ENCODE assay signal across 14 cellular contexts in the genomic region with DNA sequence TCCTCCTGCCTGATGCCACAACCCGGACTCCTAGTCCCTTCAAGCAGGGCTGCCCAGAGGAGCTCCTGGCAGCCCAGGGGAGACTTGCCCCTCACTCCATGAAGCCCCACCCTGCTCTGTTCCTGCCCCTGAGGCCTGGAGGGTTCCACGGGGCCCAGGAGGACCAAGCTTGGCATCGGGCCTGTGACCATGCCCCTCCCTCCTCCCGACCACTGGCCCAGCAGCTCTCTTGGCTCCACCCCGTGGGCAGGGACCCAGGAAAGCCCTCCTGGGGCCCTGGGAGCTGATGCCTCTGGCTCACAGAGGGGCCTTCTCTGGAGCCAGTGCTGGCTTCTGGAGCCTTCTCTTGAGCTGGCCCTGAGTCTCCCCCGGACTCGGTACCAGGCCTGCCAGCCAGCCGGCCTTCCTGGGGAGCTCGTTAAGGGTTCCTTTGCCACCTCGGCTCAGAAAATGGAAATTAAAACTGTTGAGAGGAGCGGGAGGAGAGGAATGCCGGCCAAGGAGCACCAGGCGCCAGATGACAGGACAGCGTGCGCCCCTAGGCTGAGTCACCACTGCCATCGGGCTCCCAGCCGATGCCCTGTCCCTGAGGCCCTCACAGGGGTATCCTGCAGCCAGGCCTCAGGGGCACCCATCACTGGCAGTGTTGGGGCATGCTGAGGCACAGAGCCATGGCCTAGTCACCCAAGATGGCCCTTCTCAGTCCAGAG. TPM values are rescaled to one million over a fixed set of nuclear protein-coding genes. Genes with fewer than 3 reads are reported as not detected.
DNase-seq lines count a peak whose midpoint lies in the region; TF ChIP-seq lines count a peak whose summit lies in the region.
"Had no signal": no experiment of that assay in that cellular context is flagged by ENCODE, and none has a peak within 500 bp of the region (broad histone marks: within the 10 kb centered on the region; RNA-seq: fewer than 3 reads in every experiment).

No MANE protein-coding gene starts in this region.

- H3K9ac ChIP-seq in colonic mucosa (ENCODE audit: low read depth in 2 of 2, low read length in 2 of 2) (no peak overlapping the region), mesendoderm (ENCODE audit: low read length) (no peak overlapping the region)

- H3K18ac ChIP-seq in mesendoderm (ENCODE audit: low read length), result no peak overlapping the region

- no peak overlapping the region for H2BK120ac ChIP-seq in mesendoderm (ENCODE audit: low read depth, low read length)

- H3K79me2 ChIP-seq in mesendoderm (ENCODE audit: control insufficient read depth, insufficient read depth, low read length), result no peaks in the 10 kb centered on the region

- intact Hi-C loops in colonic mucosa (cut with DNase I), result no loop called here

- no peak overlapping the region for H3K4ac ChIP-seq in mesendoderm (ENCODE audit: low read depth, low read length)

- TF ChIP-seq CTCF in colonic mucosa (IDR thresholded peaks at IDR 0.05), result no peak

- H3K4me2 ChIP-seq in mesendoderm (ENCODE audit: low read length), result no peak overlapping the region

- H3K23ac ChIP-seq in mesendoderm (ENCODE audit: low read length), result no peak overlapping the region

- no peak overlapping the region for H2AK5ac ChIP-seq in mesendoderm (ENCODE audit: low read length)

- no peak overlapping the region for H3K27ac ChIP-seq in colonic mucosa
- no peak overlapping the region for H3K27ac ChIP-seq in mesendoderm (ENCODE audit: low read depth, low read length)

- no peak overlapping the region for H4K5ac ChIP-seq in mesendoderm (ENCODE audit: low read length)

- no peak overlapping the region for H4K8ac ChIP-seq in mesendoderm (ENCODE audit: low read depth, low read length)

- H3K36me3 ChIP-seq in colonic mucosa (no peaks in the 10 kb centered on the region), mesendoderm (ENCODE audit: control insufficient read depth, insufficient read depth, low read length) (no peaks in the 10 kb centered on the region)

- no peak overlapping the region for H2BK5ac ChIP-seq in mesendoderm (ENCODE audit: low read length)

- no peaks in the 10 kb centered on the region for H3K79me1 ChIP-seq in mesendoderm (ENCODE audit: low read length)

- H2BK15ac ChIP-seq in mesendoderm (replicated peaks; ENCODE audit: low read depth), result no peak overlapping the region

- H3K4me1 ChIP-seq in colonic mucosa, result no peaks in the 10 kb centered on the region
- no peaks in the 10 kb centered on the region for H3K4me1 ChIP-seq in mesendoderm (ENCODE audit: control insufficient read depth, low read depth, low read length)

- peak overlapping the region; percentile 25 for H3K56ac ChIP-seq in mesendoderm (ENCODE audit: low read length)

- no CpG with 5 or more reads among the region's 17 CpGs for WGBS in mesendoderm (ENCODE audit: extremely low coverage, insufficient coverage, low lambda C conversion rate)

- DNase-seq in 8988T, result peak; percentile 37
- peak; percentile 5 for DNase-seq in GM04503 (ENCODE audit: low read depth)
- DNase-seq in colonic mucosa, result peak; percentile 22
- DNase-seq in mesendoderm, result no peak
- DNase-seq in GM19238 (ENCODE audit: insufficient read length, low spot score), result no peak
- DNase-seq in COR-L47 (lab: John Stamatoyannopoulos, UW), result no peak
- DNase-seq in GDM1 (lab: John Stamatoyannopoulos, UW), result no peak
- no peak for DNase-seq in UCSD-AML1 (lab: John Stamatoyannopoulos, UW; ENCODE audit: unreplicated experiment)
- DNase-seq: activated CD4-positive, alpha-beta T cell treated with anti-CD3 and anti-CD28 coated beads, Interleukin-2, amount 50 U/mL, for 48 hours; CD4-positive, alpha-beta memory T cell; erythroblast; NCI-H2081 treated with DMSO at 0.1 percent for 48 hours had no signal

- no peaks in the 10 kb centered on the region for H3K27me3 ChIP-seq in colonic mucosa
- H3K27me3 ChIP-seq in mesendoderm (ENCODE audit: insufficient read depth, low read length, poor library complexity), result no peaks in the 10 kb centered on the region

- no peaks in the 10 kb centered on the region for H3K9me3 ChIP-seq in colonic mucosa

- H3K4me3 ChIP-seq in colonic mucosa, result no peak overlapping the region
- H3K4me3 ChIP-seq in mesendoderm (ENCODE audit: low read length), result no peak overlapping the region

RNA-seq across cellular contexts. Expression of a gene that starts 40.6 kb away (rescaled TPM):
- total RNA-seq in colonic mucosa, result 1 to 10 TPM; 4.6 TPM
- polyA plus RNA-seq in mesendoderm (2013, experiment 1 of 2), result 0.17 TPM
- 0.21 TPM for polyA plus RNA-seq in mesendoderm (2013, experiment 2 of 2)

RNA-seq across cellular contexts. Expression of a gene that starts 51.7 kb away (rescaled TPM):
- total RNA-seq in colonic mucosa, result under 1 TPM in 1 of 2 donors, not detected in 1; 0.05 TPM
- polyA plus RNA-seq in mesendoderm (2013, experiment 1 of 2), result not detected
- not detected for polyA plus RNA-seq in mesendoderm (2013, experiment 2 of 2)
- total RNA-seq: CD4-positive, alpha-beta memory T cell; pulmonary artery endothelial cell had no signal
- polyA plus RNA-seq: CD4-positive, alpha-beta memory T cell; keratinocyte had no signal

Comparison
In these comparisons a context has a peak if more than half of its experiments do, and no peak if none do; other contexts are left out.
1. DNase-seq: peak in 8988T (single experiment), GM04503 (single experiment) and colonic mucosa (single experiment); none in mesendoderm (single experiment), GM19238 (single experiment), COR-L47 (single experiment), GDM1 (single experiment) and UCSD-AML1 (single experiment).